Comparison of ENCODE assay signal across 8 cellular contexts in the genomic region with DNA sequence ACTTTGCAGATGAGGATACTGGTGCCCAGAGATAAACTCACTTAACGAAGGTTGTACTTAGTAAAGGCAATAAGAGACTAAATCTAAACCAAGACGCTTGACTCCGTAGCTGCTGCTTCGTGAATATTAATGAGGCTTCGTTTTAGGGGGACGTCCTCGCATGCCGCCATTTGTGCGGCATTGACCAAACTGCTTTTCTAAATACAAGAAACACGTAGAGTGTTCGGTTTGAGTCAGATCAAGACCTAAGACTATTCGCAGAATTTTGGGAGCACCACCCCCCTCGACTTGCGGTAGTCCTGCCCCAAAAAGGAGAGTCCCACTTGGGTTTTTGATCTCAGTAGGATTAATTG. TPM values are rescaled to one million over a fixed set of nuclear protein-coding genes. Genes with fewer than 3 reads are reported as not detected.
DNase-seq lines count a peak whose midpoint lies in the region; ATAC-seq and TF ChIP-seq lines count a peak whose summit lies in the region.

No MANE protein-coding gene starts in this region.

- peaks cover 0 to 34% of the 10 kb centered on the region in 2 donors for H3K36me3 ChIP-seq in left lung

- H3K4me1 Mint-ChIP-seq in stimulated activated naive CD8-positive, alpha-beta T cell treated with anti-CD3 and anti-CD28 coated beads, Interleukin-15, amount 100 ng/mL, for 72 hours: peaks cover 80% of the 10 kb centered on the region

- H3K4me3 Mint-ChIP-seq in stimulated activated naive CD8-positive, alpha-beta T cell treated with anti-CD3 and anti-CD28 coated beads, Interleukin-15, amount 100 ng/mL, for 72 hours: peak overlapping the region; percentile 90 to 97

- H3K27me3 Mint-ChIP-seq in stimulated activated naive CD8-positive, alpha-beta T cell treated with anti-CD3 and anti-CD28 coated beads, Interleukin-15, amount 100 ng/mL, for 72 hours: no peaks in the 10 kb centered on the region

- DNase-seq in activated T-cell treated with anti-CD3 and anti-CD28 coated beads for 24 hours (ENCODE audit: low read depth) (peak; percentile 26), left lung (no peak), SW 1271 (lab: John Stamatoyannopoulos, UW) (no peak), omental fat pad (ENCODE audit: low spot score) (no peak)
- DNase-seq in activated T-cell treated with anti-CD3 and anti-CD28 coated beads, Interleukin-2, amount 50 U/mL, for 1 hour: no peak
- peak; percentile 27 for DNase-seq in activated T-helper 9 cell treated with anti-CD3 and anti-CD28 coated beads, Interleukin-2, amount 50 U/mL, for 16 hours (ENCODE audit: low read depth)
- peak; percentile 68 to 74 for DNase-seq in stimulated activated naive CD8-positive, alpha-beta T cell treated with anti-CD3 and anti-CD28 coated beads, Interleukin-15, amount 100 ng/mL, for 72 hours

- ATAC-seq in left lung (no peak), omental fat pad (ENCODE audit: low FRiP score) (no peak), GM19328 (IDR thresholded peaks at IDR 0.05; ENCODE audit: unreplicated experiment) (no peak)
- peak; percentile 53 for ATAC-seq in stimulated activated naive CD8-positive, alpha-beta T cell treated with anti-CD3 and anti-CD28 coated beads, Interleukin-15, amount 100 ng/mL, for 72 hours

- peak overlapping the region; percentile 100 for H3K27ac Mint-ChIP-seq in stimulated activated naive CD8-positive, alpha-beta T cell treated with anti-CD3 and anti-CD28 coated beads, Interleukin-15, amount 100 ng/mL, for 72 hours

- intact Hi-C loops in left lung (cut with DNase I): no loop called here

- H3K27me3 ChIP-seq in left lung: no peaks in the 10 kb centered on the region

- TF ChIP-seq CTCF in left lung (IDR thresholded peaks at IDR 0.05) (no peak), omental fat pad (IDR thresholded peaks at IDR 0.05) (no peak)

- peaks cover 20 to 42% of the 10 kb centered on the region in 2 donors for H3K4me1 ChIP-seq in left lung

- peak overlapping the region; percentile 58 to 81 for H3K4me3 ChIP-seq in left lung

- no peaks in the 10 kb centered on the region for H3K9me3 Mint-ChIP-seq in stimulated activated naive CD8-positive, alpha-beta T cell treated with anti-CD3 and anti-CD28 coated beads, Interleukin-15, amount 100 ng/mL, for 72 hours

- H3K9me3 ChIP-seq in left lung: no peaks in the 10 kb centered on the region

- H3K27ac ChIP-seq in left lung: peak overlapping the region in 1 of 2 donors; percentile 91

RNA-seq across cellular contexts. Expression of a gene that starts 1.1 kb away (rescaled TPM):
- 100 to 1,000 TPM; 580 to 727 TPM for total RNA-seq in left lung
- 100 to 1,000 TPM; 384 to 931 (median 640) TPM for total RNA-seq in omental fat pad

RNA-seq across cellular contexts. Expression of a gene that starts 30.7 kb away (rescaled TPM):
- total RNA-seq in left lung (1 to 10 TPM; 2.3 to 3.1 TPM), omental fat pad (1 to 10 TPM in 3 of 4 donors, under 1 TPM in 1; 0.79 to 7.5 (median 2.1) TPM)

Comparison
In these comparisons a context has a peak if more than half of its experiments do, and no peak if none do; other contexts are left out.
1. DNase-seq: peak in activated T-cell treated with anti-CD3 and anti-CD28 coated beads for 24 hours (single experiment), activated T-helper 9 cell treated with anti-CD3 and anti-CD28 coated beads, Interleukin-2, amount 50 U/mL, for 16 hours (single experiment) and stimulated activated naive CD8-positive, alpha-beta T cell treated with anti-CD3 and anti-CD28 coated beads, Interleukin-15, amount 100 ng/mL, for 72 hours (2 of 2); none in activated T-cell treated with anti-CD3 and anti-CD28 coated beads, Interleukin-2, amount 50 U/mL, for 1 hour (single experiment), left lung (0 of 2), SW 1271 (0 of 2) and omental fat pad (single experiment).